In the genomic region with DNA sequence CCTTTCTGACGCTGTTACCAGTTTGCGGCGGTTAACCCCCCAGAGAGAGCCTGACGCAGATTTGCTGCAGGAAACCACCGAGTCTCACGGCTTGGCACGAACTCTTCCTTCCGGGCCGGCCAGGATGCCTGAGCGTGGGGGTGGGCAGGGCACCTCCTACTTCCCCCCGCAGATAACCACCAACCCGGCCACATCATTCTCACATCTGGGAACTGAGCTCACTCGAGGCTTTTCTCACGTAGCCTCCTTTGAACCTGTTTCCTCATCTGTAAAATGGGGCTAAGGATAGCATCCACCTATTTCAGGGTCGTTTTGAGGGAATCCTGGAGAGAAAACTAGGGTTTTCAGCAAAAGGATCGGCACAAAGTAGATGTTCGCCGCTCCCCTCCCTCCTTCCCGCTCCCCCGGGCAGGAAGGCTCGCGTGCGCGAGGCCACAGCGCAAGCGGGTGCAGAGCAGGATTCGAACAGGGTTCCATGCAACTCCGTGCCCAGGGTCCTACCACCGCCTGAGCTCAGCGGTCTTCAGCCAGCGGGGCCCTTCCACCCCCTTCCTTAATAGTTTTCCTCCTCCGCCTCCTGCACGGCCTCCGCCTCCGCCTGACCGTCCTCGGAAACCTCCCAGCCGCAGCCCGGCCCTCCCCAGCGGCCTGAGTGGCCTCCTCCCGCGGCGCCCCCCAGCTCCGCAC, we compare ENCODE assay signal across 8 cellular contexts. TPM values are rescaled to one million over a fixed set of nuclear protein-coding genes. Genes with fewer than 3 reads are reported as not detected.
DNase-seq lines count a peak whose midpoint lies in the region; ATAC-seq and TF ChIP-seq lines count a peak whose summit lies in the region.

No MANE protein-coding gene starts in this region.

- no peaks in the 10 kb centered on the region for H3K27me3 Mint-ChIP-seq in activated T-cell treated with anti-CD3 and anti-CD28 coated beads, Interleukin-2, amount 50 U/mL, for 4 hours (ENCODE audit: low read depth)
- H3K27me3 Mint-ChIP-seq in neural progenitor cell (ENCODE audit: insufficient read depth, low read depth) = peaks cover 8% of the 10 kb centered on the region

- H3K36me3 Mint-ChIP-seq in activated T-cell treated with anti-CD3 and anti-CD28 coated beads, Interleukin-2, amount 50 U/mL, for 4 hours (ENCODE audit: insufficient read depth) = peaks cover 2% of the 10 kb centered on the region
- H3K36me3 Mint-ChIP-seq in neural progenitor cell = peaks cover 2% of the 10 kb centered on the region

- DNase-seq in OCI-LY7 (ENCODE audit: low spot score) = peak; percentile 97
- peak; percentile 94 for DNase-seq in activated T-cell treated with anti-CD3 and anti-CD28 coated beads, Interleukin-2, amount 50 U/mL, for 4 hours
- DNase-seq in fibroblast of mammary gland (ENCODE audit: low read depth) = peak; percentile 98
- DNase-seq in neural progenitor cell (ENCODE audit: low spot score) = no peak
- no peak for DNase-seq in NCI-H2196 (lab: John Stamatoyannopoulos, UW; ENCODE audit: unreplicated experiment)

- no peaks in the 10 kb centered on the region for H3K27me3 ChIP-seq in neural progenitor cell
- H3K27me3 ChIP-seq in subcutaneous abdominal adipose tissue (ENCODE audit: control insufficient read depth in 5 of 5, insufficient read depth in 4 of 5, low read length in 5 of 5) = peaks cover 0 to 3% (median 0%) of the 10 kb centered on the region in 5 donors

- peaks cover 59% of the 10 kb centered on the region for H3K4me1 Mint-ChIP-seq in activated T-cell treated with anti-CD3 and anti-CD28 coated beads, Interleukin-2, amount 50 U/mL, for 4 hours (ENCODE audit: low read depth)
- peaks cover 36% of the 10 kb centered on the region for H3K4me1 Mint-ChIP-seq in neural progenitor cell

- H3K4me3 Mint-ChIP-seq in activated T-cell treated with anti-CD3 and anti-CD28 coated beads, Interleukin-2, amount 50 U/mL, for 4 hours = peak overlapping the region; percentile 81
- peak overlapping the region; percentile 84 for H3K4me3 Mint-ChIP-seq in neural progenitor cell

- TF ChIP-seq CTCF in OCI-LY7 (conservative IDR thresholded peaks at IDR 0.05; ENCODE audit: low read length) (no peak), fibroblast of mammary gland (conservative IDR thresholded peaks at IDR 0.05; ENCODE audit: control insufficient read depth, insufficient read depth, low read depth, low read length) (no peak), neural progenitor cell (IDR thresholded peaks at IDR 0.05) (no peak)

- CTCF ChIA-PET in OCI-LY7 (lab: Charles Lee; ENCODE audit: unreplicated experiment) = interaction anchor here (0.5 to 1.1 kb wide), 4 partner anchors 23 to 43 kb away, joined by 3 to 5 read pairs (median 4); no protein-coding TSS in a partner anchor

- no peak overlapping the region for H3K27ac Mint-ChIP-seq in neural progenitor cell

- peaks cover 36% of the 10 kb centered on the region for H3K4me1 ChIP-seq in OCI-LY7 (ENCODE audit: insufficient read depth, low read length, poor library complexity, severe bottlenecking)
- H3K4me1 ChIP-seq in neural progenitor cell = peaks cover 16% of the 10 kb centered on the region
- peaks cover 8 to 19% (median 13%) of the 10 kb centered on the region in 5 donors for H3K4me1 ChIP-seq in subcutaneous abdominal adipose tissue (ENCODE audit: control insufficient read depth in 5 of 5, insufficient read depth in 5 of 5, low read length in 5 of 5)

- H3K79me2 ChIP-seq in OCI-LY7 (ENCODE audit: insufficient read depth, low read depth, low read length) = no peaks in the 10 kb centered on the region
- H3K79me2 ChIP-seq in neural progenitor cell (ENCODE audit: low read depth) = no peaks in the 10 kb centered on the region

- no peaks in the 10 kb centered on the region for H3K9me3 ChIP-seq in OCI-LY7 (ENCODE audit: low read length)
- H3K9me3 ChIP-seq in neural progenitor cell (ENCODE audit: low read depth) = no peaks in the 10 kb centered on the region
- H3K9me3 ChIP-seq in subcutaneous abdominal adipose tissue (ENCODE audit: control insufficient read depth in 5 of 5, low read length in 5 of 5) = no peaks in the 10 kb centered on the region

- H2AFZ ChIP-seq in OCI-LY7 (ENCODE audit: low read length) (peak overlapping the region; percentile 34; the same call in 1 of the 2 replicates), neural progenitor cell (replicated peaks) (no peak overlapping the region)

- peaks cover 27% of the 10 kb centered on the region for H3F3A ChIP-seq in neural progenitor cell (ENCODE audit: low read depth)

- H4K20me1 ChIP-seq in OCI-LY7 (ENCODE audit: insufficient read depth, low read length) (no peaks in the 10 kb centered on the region), neural progenitor cell (ENCODE audit: low read depth) (no peaks in the 10 kb centered on the region)

- POLR2A ChIA-PET in OCI-LY7 (lab: Charles Lee) = interaction anchor here (0.5 to 2.3 kb wide), 19 partner anchors 11 to 858 kb away, joined by 3 to 14 read pairs (median 4); no protein-coding TSS in a partner anchor

- intact Hi-C loops in OCI-LY7 (cut with micrococcal nuclease; ENCODE audit: unreplicated experiment) = loop anchor here (1.0 to 2.0 kb wide), 4 partner anchors 23 to 49 kb away; no protein-coding TSS in a partner anchor

- no TSS peak for BruUV-seq in OCI-LY7 (replicated peaks; lab: Mats Ljungman, UMichigan)

- H3K9me2 ChIP-seq in OCI-LY7 (ENCODE audit: insufficient read depth, low read length) = no peaks in the 10 kb centered on the region

- H3K4me3 ChIP-seq in OCI-LY7 (ENCODE audit: low read depth, low read length, poor library complexity, severe bottlenecking) (peak overlapping the region; percentile 71), fibroblast of mammary gland (ENCODE audit: control insufficient read depth, low read depth, low read length) (peak overlapping the region; percentile 50), neural progenitor cell (peak overlapping the region; percentile 63), subcutaneous abdominal adipose tissue (ENCODE audit: low read depth in 1 of 5, low read length in 5 of 5) (peak overlapping the region; percentile 66 to 79 (median 75))

- no peaks in the 10 kb centered on the region for H3K36me3 ChIP-seq in OCI-LY7 (ENCODE audit: insufficient read depth, low read length)
- H3K36me3 ChIP-seq in neural progenitor cell = no peaks in the 10 kb centered on the region
- H3K36me3 ChIP-seq in subcutaneous abdominal adipose tissue (ENCODE audit: control insufficient read depth in 5 of 5, insufficient read depth in 5 of 5, low read length in 5 of 5) = no peaks in the 10 kb centered on the region

- H3K9ac ChIP-seq in neural progenitor cell (no peak overlapping the region), subcutaneous abdominal adipose tissue (ENCODE audit: low read length in 5 of 5) (peak overlapping the region; percentile 63 to 88 (median 81))

- no peaks in the 10 kb centered on the region for H3K9me3 Mint-ChIP-seq in activated T-cell treated with anti-CD3 and anti-CD28 coated beads, Interleukin-2, amount 50 U/mL, for 4 hours
- peaks cover 3% of the 10 kb centered on the region for H3K9me3 Mint-ChIP-seq in neural progenitor cell

- peak overlapping the region; percentile 83 for H3K27ac ChIP-seq in OCI-LY7 (ENCODE audit: low read depth, low read length, poor library complexity, severe bottlenecking)
- H3K27ac ChIP-seq in neural progenitor cell = no peak overlapping the region
- peak overlapping the region; percentile 97 for H3K27ac ChIP-seq in subcutaneous abdominal adipose tissue (ENCODE audit: low read depth, low read length)

- ATAC-seq in GM18498 (IDR thresholded peaks at IDR 0.05; ENCODE audit: unreplicated experiment) (peak; percentile 56), HG02870 (IDR thresholded peaks at IDR 0.05; ENCODE audit: unreplicated experiment) (peak; percentile 49)
- ATAC-seq in activated T-cell treated with anti-CD3 and anti-CD28 coated beads, Interleukin-2, amount 50 U/mL, for 4 hours = peak; percentile 69 to 70

- H3K4me2 ChIP-seq in OCI-LY7 (ENCODE audit: low read length) (peak overlapping the region; percentile 90), neural progenitor cell (peak overlapping the region; percentile 79)

RNA-seq across cellular contexts. Expression of gene DDIT4, which starts 23.7 kb away (rescaled TPM):
- total RNA-seq in OCI-LY7 (2014; rRNA removed; shearing (Covaris generic)) = 102 and 105 TPM in 2 replicates
- total RNA-seq in OCI-LY7 (2022) (32.8 and 91.8 TPM in 2 replicates), neural progenitor cell (ENCODE audit: low replicate concordance) (257 and 436 TPM in 2 replicates)
- 100 to 1,000 TPM; 240 to 268 (median 263) TPM for total RNA-seq in activated T-cell treated with anti-CD3 and anti-CD28 coated beads, Interleukin-2, amount 50 U/mL, for 4 hours

RNA-seq across cellular contexts. Expression of gene DNAJB12, which starts 57.3 kb away (rescaled TPM):
- total RNA-seq in OCI-LY7 (2014; rRNA removed; shearing (Covaris generic)) = 22.8 and 27.4 TPM in 2 replicates
- total RNA-seq in OCI-LY7 (2022) (26.5 and 28.3 TPM in 2 replicates), neural progenitor cell (ENCODE audit: low replicate concordance) (8.8 and 16.1 TPM in 2 replicates)
- 10 to 100 TPM; 32.6 to 39.4 (median 35.4) TPM for total RNA-seq in activated T-cell treated with anti-CD3 and anti-CD28 coated beads, Interleukin-2, amount 50 U/mL, for 4 hours

Comparison
In these comparisons a context has a peak if more than half of its experiments do, and no peak if none do; other contexts are left out.
1. DNase-seq: peak in OCI-LY7 (single experiment), activated T-cell treated with anti-CD3 and anti-CD28 coated beads, Interleukin-2, amount 50 U/mL, for 4 hours (single experiment) and fibroblast of mammary gland (single experiment); none in neural progenitor cell (single experiment) and NCI-H2196 (single experiment).
2. Peak in every context shown above with its lines, with median percentiles within 50 percentile points of each other: ATAC-seq and H3K4me3 ChIP-seq.